ENCODE assay signal across 26 cellular contexts in genomic region chr4:134610956-134611355, GRCh38.
"Had no signal": no experiment of that assay in that cellular context is flagged by ENCODE, and none has a peak within 500 bp of the region (broad histone marks: within the 10 kb centered on the region; RNA-seq: fewer than 3 reads in every experiment).

No MANE protein-coding gene starts in this region.

- H3K4me3 Mint-ChIP-seq: naive thymus-derived CD4-positive, alpha-beta T cell; natural killer cell; nephron; stimulated activated naive B cell treated with anti-CD40 and anti-IgM and Interleukin-4, amounts not matched to agents 10 μg/mL and 1 μg/mL and 100 μg/mL, for 72 hours; stimulated activated naive CD8-positive, alpha-beta T cell treated with anti-CD3 and anti-CD28 coated beads, Interleukin-15, Interleukin-2, amounts not matched to agents 100 ng/mL and 50 ng/mL, for 24 hours; type B pancreatic cell had no signal

- H3K27ac ChIP-seq: neutrophil, pancreas, psoas muscle, right lobe of liver, sigmoid colon, stomach, testis, tibial nerve, upper lobe of right lung, vagina had no signal

- FAIRE-seq: pancreas, small intestine had no signal

- H3K36me3 Mint-ChIP-seq: natural killer cell; stimulated activated naive B cell treated with anti-CD40 and anti-IgM and Interleukin-4, amounts not matched to agents 10 μg/mL and 1 μg/mL and 100 μg/mL, for 72 hours; type B pancreatic cell had no signal

- H3K27me3 Mint-ChIP-seq: naive thymus-derived CD4-positive, alpha-beta T cell; progenitor cell of endocrine pancreas; stimulated activated naive B cell treated with anti-CD40 and anti-IgM and Interleukin-4, amounts not matched to agents 10 μg/mL and 1 μg/mL and 100 μg/mL, for 72 hours; stimulated activated naive CD8-positive, alpha-beta T cell treated with anti-CD3 and anti-CD28 coated beads, Interleukin-15, Interleukin-2, amounts not matched to agents 100 ng/mL and 50 ng/mL, for 24 hours; type B pancreatic cell had no signal

- H3K9me3 Mint-ChIP-seq: stimulated activated naive B cell treated with anti-CD40 and anti-IgM and Interleukin-4, amounts not matched to agents 10 μg/mL and 1 μg/mL and 100 μg/mL, for 72 hours; type B pancreatic cell had no signal

- ATAC-seq: naive thymus-derived CD4-positive, alpha-beta T cell; natural killer cell; pancreas; psoas muscle; right cardiac atrium; right lobe of liver; stimulated activated naive B cell treated with anti-CD40 and anti-IgM and Interleukin-4, amounts not matched to agents 10 μg/mL and 1 μg/mL and 100 μg/mL, for 72 hours; upper lobe of right lung had no signal

- H3K4me1 Mint-ChIP-seq: naive thymus-derived CD4-positive, alpha-beta T cell; natural killer cell; nephron; stimulated activated naive B cell treated with anti-CD40 and anti-IgM and Interleukin-4, amounts not matched to agents 10 μg/mL and 1 μg/mL and 100 μg/mL, for 72 hours had no signal

- H3K4me3 ChIP-seq: pancreas, psoas muscle, right lobe of liver, sigmoid colon, stomach, testis, tibial nerve, upper lobe of right lung, vagina had no signal

- H3K4me1 ChIP-seq: pancreas, psoas muscle, right lobe of liver, sigmoid colon, stomach, testis, tibial nerve, upper lobe of right lung, vagina had no signal

- H3K36me3 ChIP-seq: neutrophil, pancreas, right lobe of liver, sigmoid colon, stomach, tibial nerve, upper lobe of right lung, vagina had no signal

- H3K9me3 ChIP-seq: neutrophil, pancreas, psoas muscle, sigmoid colon, testis, tibial nerve, upper lobe of right lung, vagina had no signal

- H3K27ac Mint-ChIP-seq: naive thymus-derived CD4-positive, alpha-beta T cell; natural killer cell; nephron; progenitor cell of endocrine pancreas; stimulated activated naive B cell treated with anti-CD40 and anti-IgM and Interleukin-4, amounts not matched to agents 10 μg/mL and 1 μg/mL and 100 μg/mL, for 72 hours; stimulated activated naive CD8-positive, alpha-beta T cell treated with anti-CD3 and anti-CD28 coated beads, Interleukin-15, Interleukin-2, amounts not matched to agents 100 ng/mL and 50 ng/mL, for 24 hours; type B pancreatic cell had no signal

- H3K27me3 ChIP-seq: neutrophil, pancreas, right lobe of liver, sigmoid colon, stomach, testis, tibial nerve, upper lobe of right lung, vagina had no signal

- DNase-seq: naive thymus-derived CD4-positive, alpha-beta T cell; natural killer cell; nucleus accumbens; pancreas; psoas muscle; right cardiac atrium; right lobe of liver; sigmoid colon; small intestine; stimulated activated CD4-positive, alpha-beta T cell treated with anti-CD3 and anti-CD28 coated beads, Interleukin-12 subunit alpha, Interleukin-12 subunit beta, amount 100 ng/mL, for 4 hours; stimulated activated CD4-positive, alpha-beta T cell treated with anti-CD3 and anti-CD28 coated beads, Interleukin-1b, Interleukin-23, amount 100 ng/mL, for 48 hours; stimulated activated CD4-positive, alpha-beta T cell treated with anti-CD3 and anti-CD28 coated beads, Interleukin-4, amount 100 ng/mL, for 1 hour; stimulated activated CD4-positive, alpha-beta T cell treated with anti-CD3 and anti-CD28 coated beads, Interleukin-4, amount 100 ng/mL, for 4 hours; stimulated activated CD8-positive, alpha-beta memory T cell treated with anti-CD3 and anti-CD28 coated beads, Interleukin-4, amount 100 ng/mL, for 48 hours; stimulated activated naive B cell treated with anti-CD40 and anti-IgM and Interleukin-4, amounts not matched to agents 10 μg/mL and 1 μg/mL and 100 μg/mL, for 72 hours; stimulated activated naive CD4-positive, alpha-beta T cell treated with Interleukin-2 at 50 U/mL for 16 hours; stomach; testis; upper lobe of right lung had no signal
